ENCODE assay signal across 1 cellular context in genomic region chr12:124910561-124911478, GRCh38.
TF ChIP-seq lines count a peak whose summit lies in the region.

No MANE protein-coding gene starts in this region.

TF ChIP-seq in HepG2, 621 proteins besides CTCF, POLR2A, EP300 and RAD21 (continues in another document):
- TF ChIP-seq, protein P1, sequence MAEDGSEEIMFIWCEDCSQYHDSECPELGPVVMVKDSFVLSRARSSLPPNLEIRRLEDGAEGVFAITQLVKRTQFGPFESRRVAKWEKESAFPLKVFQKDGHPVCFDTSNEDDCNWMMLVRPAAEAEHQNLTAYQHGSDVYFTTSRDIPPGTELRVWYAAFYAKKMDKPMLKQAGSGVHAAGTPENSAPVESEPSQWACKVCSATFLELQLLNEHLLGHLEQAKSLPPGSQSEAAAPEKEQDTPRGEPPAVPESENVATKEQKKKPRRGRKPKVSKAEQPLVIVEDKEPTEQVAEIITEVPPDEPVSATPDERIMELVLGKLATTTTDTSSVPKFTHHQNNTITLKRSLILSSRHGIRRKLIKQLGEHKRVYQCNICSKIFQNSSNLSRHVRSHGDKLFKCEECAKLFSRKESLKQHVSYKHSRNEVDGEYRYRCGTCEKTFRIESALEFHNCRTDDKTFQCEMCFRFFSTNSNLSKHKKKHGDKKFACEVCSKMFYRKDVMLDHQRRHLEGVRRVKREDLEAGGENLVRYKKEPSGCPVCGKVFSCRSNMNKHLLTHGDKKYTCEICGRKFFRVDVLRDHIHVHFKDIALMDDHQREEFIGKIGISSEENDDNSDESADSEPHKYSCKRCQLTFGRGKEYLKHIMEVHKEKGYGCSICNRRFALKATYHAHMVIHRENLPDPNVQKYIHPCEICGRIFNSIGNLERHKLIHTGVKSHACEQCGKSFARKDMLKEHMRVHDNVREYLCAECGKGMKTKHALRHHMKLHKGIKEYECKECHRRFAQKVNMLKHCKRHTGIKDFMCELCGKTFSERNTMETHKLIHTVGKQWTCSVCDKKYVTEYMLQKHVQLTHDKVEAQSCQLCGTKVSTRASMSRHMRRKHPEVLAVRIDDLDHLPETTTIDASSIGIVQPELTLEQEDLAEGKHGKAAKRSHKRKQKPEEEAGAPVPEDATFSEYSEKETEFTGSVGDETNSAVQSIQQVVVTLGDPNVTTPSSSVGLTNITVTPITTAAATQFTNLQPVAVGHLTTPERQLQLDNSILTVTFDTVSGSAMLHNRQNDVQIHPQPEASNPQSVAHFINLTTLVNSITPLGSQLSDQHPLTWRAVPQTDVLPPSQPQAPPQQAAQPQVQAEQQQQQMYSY (CRISPR knock-in tag; IDR thresholded peaks at IDR 0.05): 0 out of 2 replicates have a peak, but pooled peaks have one; percentile 12
- TF ChIP-seq RFXANK (CRISPR knock-in tag; IDR thresholded peaks at IDR 0.05) (no peak), ZNF17 (CRISPR knock-in tag; IDR thresholded peaks at IDR 0.05) (no peak), PATZ1 (CRISPR knock-in tag; IDR thresholded peaks at IDR 0.05) (0 out of 2 replicates have a peak, but pooled peaks have one; percentile 19), ZFP62 (CRISPR knock-in tag; IDR thresholded peaks at IDR 0.05) (no peak), E2F2 (CRISPR knock-in tag; IDR thresholded peaks at IDR 0.05; ENCODE audit: borderline replicate concordance) (no peak), ZNF510 (CRISPR knock-in tag; IDR thresholded peaks at IDR 0.05; ENCODE audit: low read depth) (no peak), NR2F6 (IDR thresholded peaks at IDR 0.05) (no peak), NR2F6 (CRISPR knock-in tag; IDR thresholded peaks at IDR 0.05) (no peak), ZNF121 (CRISPR knock-in tag; IDR thresholded peaks at IDR 0.05) (no peak), AGO2 (optimal IDR thresholded peaks at IDR 0.05; ENCODE audit: low read depth, low read length) (peak; percentile 54), POLR2AphosphoS2 (IDR thresholded peaks at IDR 0.05; ENCODE audit: low read depth, low read length) (peak; percentile 77; the same call in 1 of the 2 replicates), DMAP1 (CRISPR knock-in tag; IDR thresholded peaks at IDR 0.05) (no peak), ZNF737 (CRISPR knock-in tag; IDR thresholded peaks at IDR 0.05; ENCODE audit: borderline replicate concordance) (no peak), ZNF850 (CRISPR knock-in tag; conservative IDR thresholded peaks at IDR 0.05) (0 out of 2 replicates have a peak, but pooled peaks have one; percentile 30), GMEB2 (CRISPR knock-in tag; IDR thresholded peaks at IDR 0.05; ENCODE audit: low read depth) (no peak), ASH2L (IDR thresholded peaks at IDR 0.05; ENCODE audit: insufficient read length, low read depth, low read length) (no peak), SATB2 (CRISPR knock-in tag; IDR thresholded peaks at IDR 0.05) (0 out of 2 replicates have a peak, but pooled peaks have one; percentile 6), MED8 (CRISPR knock-in tag; IDR thresholded peaks at IDR 0.05; ENCODE audit: insufficient replicate concordance) (no peak), POLR2AphosphoS5 (IDR thresholded peaks at IDR 0.05; ENCODE audit: low read depth, low read length) (peak; percentile 49), ZSCAN9 (CRISPR knock-in tag; IDR thresholded peaks at IDR 0.05; ENCODE audit: borderline replicate concordance) (0 out of 2 replicates have a peak, but pooled peaks have one; percentile 30), JUNB (CRISPR knock-in tag; IDR thresholded peaks at IDR 0.05; ENCODE audit: borderline replicate concordance) (0 out of 2 replicates have a peak, but pooled peaks have one; percentile 12), YEATS2 (CRISPR knock-in tag; IDR thresholded peaks at IDR 0.05; ENCODE audit: borderline replicate concordance) (0 out of 2 replicates have a peak, but pooled peaks have one; percentile 12), TGIF2 (CRISPR knock-in tag; IDR thresholded peaks at IDR 0.05) (0 out of 2 replicates have a peak, but pooled peaks have one; percentile 26), ZFP37 (CRISPR knock-in tag; IDR thresholded peaks at IDR 0.05; ENCODE audit: borderline replicate concordance) (peak; percentile 36; the same call in 1 of the 2 replicates), ZNF354B (CRISPR knock-in tag; IDR thresholded peaks at IDR 0.05) (0 out of 2 replicates have a peak, but pooled peaks have one; percentile 50), PLRG1 (conservative IDR thresholded peaks at IDR 0.05) (no peak), MBD4 (IDR thresholded peaks at IDR 0.05; ENCODE audit: borderline replicate concordance, low read length) (peak; percentile 52), MYNN (CRISPR knock-in tag; IDR thresholded peaks at IDR 0.05; ENCODE audit: low read depth) (no peak), SMYD3 (CRISPR knock-in tag; IDR thresholded peaks at IDR 0.05) (no peak), TRIM24 (CRISPR knock-in tag; IDR thresholded peaks at IDR 0.05) (no peak), ZNF333 (CRISPR knock-in tag; IDR thresholded peaks at IDR 0.05; ENCODE audit: borderline replicate concordance) (no peak), HMG20A (CRISPR knock-in tag; IDR thresholded peaks at IDR 0.05; ENCODE audit: borderline replicate concordance) (no peak), ZNF546 (CRISPR knock-in tag; conservative IDR thresholded peaks at IDR 0.05) (no peak), POLR2G (IDR thresholded peaks at IDR 0.05; ENCODE audit: low read depth, low read length) (peak; percentile 75), ZNF446 (CRISPR knock-in tag; IDR thresholded peaks at IDR 0.05) (no peak), ZNF629 (CRISPR knock-in tag; conservative IDR thresholded peaks at IDR 0.05) (peak; percentile 69), ZNF251 (CRISPR knock-in tag; IDR thresholded peaks at IDR 0.05) (no peak), ZNF670 (CRISPR knock-in tag; IDR thresholded peaks at IDR 0.05; ENCODE audit: borderline replicate concordance) (peak; percentile 54; the same call in 1 of the 2 replicates), HNF1B (CRISPR knock-in tag; IDR thresholded peaks at IDR 0.05) (no peak; the same call in 1 of the 2 replicates), SOX13 (IDR thresholded peaks at IDR 0.05) (no peak), SOX13 (CRISPR knock-in tag; conservative IDR thresholded peaks at IDR 0.05 in 1 of 2, IDR thresholded peaks at IDR 0.05 in 1 of 2) (peak in 1 of 2 experiments; percentile 40; a peak in 1 of 4 replicates), HMGXB4 (CRISPR knock-in tag; IDR thresholded peaks at IDR 0.05; ENCODE audit: borderline replicate concordance in 1 of 2, low read depth in 1 of 2) (0 out of 4 replicates have a peak, but pooled peaks of 1 of the 2 experiments have one; percentile 27), CBX1 (IDR thresholded peaks at IDR 0.05; ENCODE audit: low read depth) (no peak)
- TF ChIP-seq, protein P2, sequence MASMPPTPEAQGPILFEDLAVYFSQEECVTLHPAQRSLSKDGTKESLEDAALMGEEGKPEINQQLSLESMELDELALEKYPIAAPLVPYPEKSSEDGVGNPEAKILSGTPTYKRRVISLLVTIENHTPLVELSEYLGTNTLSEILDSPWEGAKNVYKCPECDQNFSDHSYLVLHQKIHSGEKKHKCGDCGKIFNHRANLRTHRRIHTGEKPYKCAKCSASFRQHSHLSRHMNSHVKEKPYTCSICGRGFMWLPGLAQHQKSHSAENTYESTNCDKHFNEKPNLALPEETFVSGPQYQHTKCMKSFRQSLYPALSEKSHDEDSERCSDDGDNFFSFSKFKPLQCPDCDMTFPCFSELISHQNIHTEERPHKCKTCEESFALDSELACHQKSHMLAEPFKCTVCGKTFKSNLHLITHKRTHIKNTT (CRISPR knock-in tag; IDR thresholded peaks at IDR 0.05): no peak
- TF ChIP-seq, protein P3, sequence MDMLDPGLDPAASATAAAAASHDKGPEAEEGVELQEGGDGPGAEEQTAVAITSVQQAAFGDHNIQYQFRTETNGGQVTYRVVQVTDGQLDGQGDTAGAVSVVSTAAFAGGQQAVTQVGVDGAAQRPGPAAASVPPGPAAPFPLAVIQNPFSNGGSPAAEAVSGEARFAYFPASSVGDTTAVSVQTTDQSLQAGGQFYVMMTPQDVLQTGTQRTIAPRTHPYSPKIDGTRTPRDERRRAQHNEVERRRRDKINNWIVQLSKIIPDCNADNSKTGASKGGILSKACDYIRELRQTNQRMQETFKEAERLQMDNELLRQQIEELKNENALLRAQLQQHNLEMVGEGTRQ (IDR thresholded peaks at IDR 0.05; ENCODE audit: low read depth, low read length): no peak
- TF ChIP-seq, protein P3 (CRISPR knock-in tag; IDR thresholded peaks at IDR 0.05; ENCODE audit: borderline replicate concordance): no peak
- TF ChIP-seq, protein P4, sequence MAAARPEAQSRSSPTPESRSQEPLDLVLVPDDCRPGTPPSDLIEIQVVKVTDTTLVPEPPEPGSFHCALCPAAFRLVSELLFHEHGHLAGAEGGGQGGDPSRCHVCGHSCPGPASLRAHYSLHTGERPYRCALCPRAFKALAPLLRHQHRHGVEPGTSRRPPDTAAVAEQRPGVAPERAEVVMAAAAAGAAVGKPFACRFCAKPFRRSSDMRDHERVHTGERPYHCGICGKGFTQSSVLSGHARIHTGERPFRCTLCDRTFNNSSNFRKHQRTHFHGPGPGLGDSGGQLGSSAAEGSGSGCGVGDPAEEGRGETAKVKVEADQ (CRISPR knock-in tag; IDR thresholded peaks at IDR 0.05; ENCODE audit: borderline replicate concordance): no peak
